ENCODE assay signal across 8 cellular contexts in genomic region chrX:68432648-68433047, GRCh38. TPM values are rescaled to one million over a fixed set of nuclear protein-coding genes. Genes with fewer than 3 reads are reported as not detected.
DNase-seq lines count a peak whose midpoint lies in the region; ATAC-seq and TF ChIP-seq lines count a peak whose summit lies in the region.

No MANE protein-coding gene starts in this region.

- peak overlapping the region; percentile 92 for H3K4me2 ChIP-seq in fibroblast of lung (ENCODE audit: extremely low read depth, insufficient read depth, low read length)

- H3K27ac Mint-ChIP-seq in CD4-positive, alpha-beta memory T cell: no peak overlapping the region

- H3K27me3 Mint-ChIP-seq in CD4-positive, alpha-beta memory T cell: peaks cover 20 to 31% of the 10 kb centered on the region in 2 donors

- H3K4me3 Mint-ChIP-seq in CD4-positive, alpha-beta memory T cell: peak overlapping the region; percentile 73 to 84 (median 82)

- peaks cover 4% of the 10 kb centered on the region for H3K27me3 ChIP-seq in CD4-positive, alpha-beta memory T cell (ENCODE audit: insufficient read depth, low read length)
- H3K27me3 ChIP-seq in fibroblast of lung (ENCODE audit: control insufficient read depth, insufficient read depth, low read length): no peaks in the 10 kb centered on the region
- no peaks in the 10 kb centered on the region for H3K27me3 ChIP-seq in neuron (ENCODE audit: insufficient read depth, low read length)

- H3K9me3 Mint-ChIP-seq in CD4-positive, alpha-beta memory T cell: no peaks in the 10 kb centered on the region

- H3K4me3 ChIP-seq in CD4-positive, alpha-beta memory T cell (ENCODE audit: low read length in 2 of 2): no peak overlapping the region
- peak overlapping the region; percentile 88 for H3K4me3 ChIP-seq in SK-N-MC
- H3K4me3 ChIP-seq in fibroblast of lung (replicated peaks in 1 of 4; ENCODE audit: control extremely low read depth in 1 of 4, insufficient read depth in 1 of 4, low read depth in 3 of 4, low read length in 4 of 4): peak overlapping the region; percentile 63 to 72 (median 66)
- H3K4me3 ChIP-seq in neuron (ENCODE audit: low read length): peak overlapping the region; percentile 74

- CTCF ChIA-PET in CD4-positive, alpha-beta memory T cell (lab: Charles Lee; ENCODE audit: partially characterized antibody): no interaction called here

- POLR2A ChIA-PET in CD4-positive, alpha-beta memory T cell (lab: Charles Lee; ENCODE audit: partially characterized antibody): no interaction called here

- no peak for DNase-seq in CD4-positive, alpha-beta memory T cell
- no peak for DNase-seq in SK-N-MC (ENCODE audit: low read depth, low spot score)
- DNase-seq in fibroblast of lung (ENCODE audit: low read depth in 2 of 2): peak; percentile 15 to 40
- DNase-seq in iPS-NIHi7 (ENCODE audit: extremely low spot score): no peak
- DNase-seq in H4 (ENCODE audit: low spot score): no peak

- no peak overlapping the region for H3K9ac ChIP-seq in SK-N-MC (ENCODE audit: insufficient read length)
- H3K9ac ChIP-seq in fibroblast of lung (ENCODE audit: insufficient read depth, low read length): peak overlapping the region; percentile 13

- no peaks in the 10 kb centered on the region for H3K9me3 ChIP-seq in CD4-positive, alpha-beta memory T cell (ENCODE audit: control insufficient read depth in 1 of 2, low read length in 2 of 2)
- H3K9me3 ChIP-seq in SK-N-MC (ENCODE audit: low read depth, low read length) (no peaks in the 10 kb centered on the region), fibroblast of lung (ENCODE audit: control insufficient read depth, insufficient read depth, low read depth, low read length) (no peaks in the 10 kb centered on the region), neuron (ENCODE audit: low read length) (no peaks in the 10 kb centered on the region)

- H3K79me2 ChIP-seq in fibroblast of lung (ENCODE audit: control insufficient read depth, insufficient read depth, low read length): no peaks in the 10 kb centered on the region

- no peak for ATAC-seq in GM21576 (IDR thresholded peaks at IDR 0.05; ENCODE audit: unreplicated experiment)
- ATAC-seq in GM18517 (IDR thresholded peaks at IDR 0.05; ENCODE audit: unreplicated experiment): no peak

- H3K36me3 Mint-ChIP-seq in CD4-positive, alpha-beta memory T cell: no peaks in the 10 kb centered on the region

- peaks cover 3 to 7% (median 4%) of the 10 kb centered on the region in 4 donors for H3K4me1 Mint-ChIP-seq in CD4-positive, alpha-beta memory T cell

- H2AFZ ChIP-seq in fibroblast of lung (ENCODE audit: low read length) (peak overlapping the region; percentile 75), neuron (ENCODE audit: low read depth, low read length) (peak overlapping the region; percentile 54)

- no peak overlapping the region for H3K27ac ChIP-seq in CD4-positive, alpha-beta memory T cell (ENCODE audit: low read depth, low read length)
- no peak overlapping the region for H3K27ac ChIP-seq in SK-N-MC
- H3K27ac ChIP-seq in fibroblast of lung (ENCODE audit: insufficient read depth, low read length): peak overlapping the region; percentile 46

- intact Hi-C loops in CD4-positive, alpha-beta memory T cell (cut with micrococcal nuclease): no loop called here

- H3K4me1 ChIP-seq in CD4-positive, alpha-beta memory T cell (ENCODE audit: insufficient read depth, low read length): no peaks in the 10 kb centered on the region
- no peaks in the 10 kb centered on the region for H3K4me1 ChIP-seq in fibroblast of lung (ENCODE audit: control insufficient read depth, extremely low read depth, insufficient read depth, low read length)
- peaks cover 6% of the 10 kb centered on the region for H3K4me1 ChIP-seq in neuron (ENCODE audit: insufficient read depth, low read length)

- no peaks in the 10 kb centered on the region for H3K36me3 ChIP-seq in CD4-positive, alpha-beta memory T cell (ENCODE audit: insufficient read depth, low read length)
- H3K36me3 ChIP-seq in SK-N-MC (ENCODE audit: insufficient read depth, low read length) (no peaks in the 10 kb centered on the region), fibroblast of lung (ENCODE audit: control insufficient read depth, insufficient read depth, low read length) (no peaks in the 10 kb centered on the region), neuron (ENCODE audit: insufficient read depth, low read length) (no peaks in the 10 kb centered on the region)

- no peaks in the 10 kb centered on the region for H4K20me1 ChIP-seq in fibroblast of lung (ENCODE audit: control insufficient read depth, extremely low read depth, insufficient read depth, low read length)

- TF ChIP-seq CTCF in fibroblast of lung (conservative IDR thresholded peaks at IDR 0.05 in 1 of 2, IDR thresholded peaks at IDR 0.05 in 1 of 2; ENCODE audit: low read depth in 1 of 2, low read length in 2 of 2): no peak

RNA-seq across cellular contexts. Expression of gene OPHN1, which starts 0.6 kb away (rescaled TPM):
- total RNA-seq in CD4-positive, alpha-beta memory T cell: under 1 TPM; 0.23 to 0.44 TPM
- polyA plus RNA-seq in CD4-positive, alpha-beta memory T cell: under 1 TPM in 1 of 2 donors, not detected in 1; 0.03 TPM
- 8.3 and 8.5 TPM in 2 replicates for total RNA-seq in fibroblast of lung
- polyA plus RNA-seq in fibroblast of lung: 2.9 and 3.9 TPM in 2 replicates
- polyA plus RNA-seq in fibroblast of lung (2012): 1.8 and 2.2 TPM in 2 replicates
- 1.9 and 7.4 TPM in 2 replicates for polyA minus RNA-seq in fibroblast of lung (ENCODE audit: low replicate concordance)
- total RNA-seq in H4 (2014; rRNA removed; shearing (Covaris generic)): 2.0 and 4.4 TPM in 2 replicates

Comparison
In these comparisons a context has a peak if more than half of its experiments do, and no peak if none do; other contexts are left out.
1. DNase-seq: peak in fibroblast of lung (2 of 2); none in CD4-positive, alpha-beta memory T cell (0 of 5), SK-N-MC (single experiment), iPS-NIHi7 (single experiment) and H4 (single experiment).
2. H3K4me3 ChIP-seq: peak in SK-N-MC (single experiment), fibroblast of lung (4 of 4) and neuron (single experiment); none in CD4-positive, alpha-beta memory T cell (0 of 2).